In the genomic region with DNA sequence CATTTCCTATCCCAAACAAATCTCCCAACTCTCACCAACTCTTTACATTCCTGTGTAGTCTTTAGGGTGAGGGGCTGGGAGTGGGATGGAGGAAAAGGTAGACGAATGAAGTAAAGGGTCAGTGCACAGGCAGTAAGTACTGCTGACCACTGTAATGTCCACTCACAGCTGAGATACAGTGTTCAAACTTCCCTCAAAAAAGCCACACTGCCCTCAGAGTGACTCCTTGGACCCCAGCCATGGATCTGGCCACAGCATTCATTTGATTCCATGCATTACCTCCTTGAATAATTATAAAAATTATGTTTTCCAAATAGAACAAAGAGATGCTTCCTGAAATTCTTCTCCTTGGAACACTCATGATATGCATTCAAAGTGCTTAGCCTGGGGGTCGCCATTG, we compare ENCODE assay signal across 18 cellular contexts.
"Had no signal": no experiment of that assay in that cellular context is flagged by ENCODE, and none has a peak within 500 bp of the region (broad histone marks: within the 10 kb centered on the region; RNA-seq: fewer than 3 reads in every experiment).

No MANE protein-coding gene starts in this region.

- H3K36me3 ChIP-seq: colonic mucosa, esophagus muscularis mucosa, left ventricle myocardium inferior, pancreas, thoracic aorta, upper lobe of right lung had no signal

- H3K9me3 ChIP-seq: colonic mucosa, esophagus muscularis mucosa, left ventricle myocardium inferior, pancreas, thoracic aorta, upper lobe of right lung had no signal

- H3K36me3 Mint-ChIP-seq: brain had no signal

- H3K4me3 ChIP-seq: colonic mucosa, esophagus muscularis mucosa, left ventricle myocardium inferior, pancreas, upper lobe of right lung had no signal

- H3K4me1 ChIP-seq: colonic mucosa, left ventricle myocardium inferior, pancreas had no signal

- H3K27ac Mint-ChIP-seq: activated CD4-positive, alpha-beta T cell treated with anti-CD3 and anti-CD28 coated beads, Interleukin-2, amount 10 ng/mL, durations not matched to agents 24 days and 14 days; activated naive CD8-positive, alpha-beta T cell; activated T-helper 1 cell treated with anti-CD3 and anti-CD28 coated beads, Interleukin-12 subunit alpha, Interleukin-12 subunit beta, Interleukin-2, Interleukin-4 antibody, amounts not matched to agents 30 ng/mL and 10 ng/mL and 1 ng/mL, durations not matched to agents 14 hours and 24 hours and 36 hours; T-helper 1 cell treated with Interleukin-12 subunit alpha and Interleukin-12 subunit beta and Interleukin-4 antibody, amounts not matched to agents 30 μg/mL and 1 μg/mL, for 36 hours had no signal

- H3K27me3 ChIP-seq: colonic mucosa, pancreas, upper lobe of right lung had no signal

- ATAC-seq: naive thymus-derived CD8-positive, alpha-beta T cell; sciatic nerve; upper lobe of right lung had no signal

- H3K4me3 Mint-ChIP-seq: activated CD4-positive, alpha-beta T cell treated with anti-CD3 and anti-CD28 coated beads, Interleukin-2, amount 10 ng/mL, durations not matched to agents 24 days and 14 days; activated naive CD8-positive, alpha-beta T cell; activated T-helper 1 cell treated with anti-CD3 and anti-CD28 coated beads, Interleukin-12 subunit alpha, Interleukin-12 subunit beta, Interleukin-2, Interleukin-4 antibody, amounts not matched to agents 30 ng/mL and 10 ng/mL and 1 ng/mL, durations not matched to agents 14 hours and 24 hours and 36 hours; brain; naive thymus-derived CD8-positive, alpha-beta T cell; stimulated activated naive B cell treated with anti-CD40 and anti-IgM and Interleukin-4, amounts not matched to agents 10 μg/mL and 1 μg/mL and 100 μg/mL, for 72 hours; T-helper 1 cell treated with Interleukin-12 subunit alpha and Interleukin-12 subunit beta and Interleukin-4 antibody, amounts not matched to agents 30 μg/mL and 1 μg/mL, for 36 hours had no signal

- H3K27me3 Mint-ChIP-seq: activated CD4-positive, alpha-beta T cell treated with anti-CD3 and anti-CD28 coated beads, Interleukin-2, amount 10 ng/mL, durations not matched to agents 24 days and 14 days; activated naive CD8-positive, alpha-beta T cell; naive thymus-derived CD8-positive, alpha-beta T cell had no signal

- H3K27ac ChIP-seq: colonic mucosa, esophagus muscularis mucosa, left ventricle myocardium inferior, pancreas, thoracic aorta, upper lobe of right lung had no signal

- DNase-seq: activated CD4-positive, alpha-beta T cell treated with anti-CD3 and anti-CD28 coated beads, Interleukin-2, amount 10 ng/mL, durations not matched to agents 24 days and 14 days; amniotic stem cell; caudate nucleus; foreskin fibroblast; left ventricle myocardium inferior; naive thymus-derived CD8-positive, alpha-beta T cell; stimulated activated CD4-positive, alpha-beta T cell treated with anti-CD3 and anti-CD28 coated beads, Interleukin-4, amount 100 ng/mL, for 24 hours; stimulated activated naive B cell treated with anti-CD40 and anti-IgM and Interleukin-4, amounts not matched to agents 10 μg/mL and 1 μg/mL and 100 μg/mL, for 72 hours; upper lobe of right lung had no signal
